ENCODE assay signal across 19 cellular contexts in genomic region chr1:204979891-204980649, GRCh38.
DNase-seq lines count a peak whose midpoint lies in the region; ATAC-seq, FAIRE-seq and TF ChIP-seq lines count a peak whose summit lies in the region.
"Had no signal": no experiment of that assay in that cellular context is flagged by ENCODE, and none has a peak within 500 bp of the region (broad histone marks: within the 10 kb centered on the region; RNA-seq: fewer than 3 reads in every experiment).

No MANE protein-coding gene starts in this region.

- no peaks in the 10 kb centered on the region for H3K36me3 ChIP-seq in A673 (ENCODE audit: insufficient read depth, low read length, poor library complexity, severe bottlenecking)
- no peaks in the 10 kb centered on the region for H3K36me3 ChIP-seq in Loucy (ENCODE audit: insufficient read depth, low read length)
- H3K36me3 ChIP-seq in astrocyte (ENCODE audit: insufficient read depth, low read length): no peaks in the 10 kb centered on the region
- peaks cover 0 to 23% (median 0%) of the 10 kb centered on the region in 6 donors for H3K36me3 ChIP-seq in spleen
- H3K36me3 ChIP-seq: HAP-1 had no signal

- H4K20me1 ChIP-seq in Loucy (ENCODE audit: insufficient read depth, low read length, poor library complexity, severe bottlenecking): no peaks in the 10 kb centered on the region
- H4K20me1 ChIP-seq in astrocyte (ENCODE audit: insufficient read depth, low read length): no peaks in the 10 kb centered on the region

- H3K27me3 Mint-ChIP-seq in astrocyte (ENCODE audit: low read depth, unreplicated experiment): peaks cover 26% of the 10 kb centered on the region

- BruUV-seq in A673 (replicated peaks; lab: Mats Ljungman, UMichigan): no TSS peak

- no peaks in the 10 kb centered on the region for H3K27me3 ChIP-seq in A673 (replicated peaks; ENCODE audit: insufficient read depth, low read depth, low read length, poor library complexity)
- no peaks in the 10 kb centered on the region for H3K27me3 ChIP-seq in Loucy (ENCODE audit: insufficient read depth, low read length, poor library complexity, severe bottlenecking)
- H3K27me3 ChIP-seq in astrocyte (ENCODE audit: insufficient read depth, low read length): no peaks in the 10 kb centered on the region
- peaks cover 0 to 32% (median 0%) of the 10 kb centered on the region in 7 donors for H3K27me3 ChIP-seq in spleen (replicated peaks in 1 of 7)
- H3K27me3 ChIP-seq: BE2C had no signal

- H3K4me3 ChIP-seq in A673 (ENCODE audit: low read depth, low read length, poor library complexity, severe bottlenecking) (no peak overlapping the region), Loucy (ENCODE audit: low read length, poor library complexity, severe bottlenecking) (no peak overlapping the region), astrocyte (ENCODE audit: insufficient read depth, low read depth, low read length) (no peak overlapping the region), spleen (no peak overlapping the region)
- H3K4me3 ChIP-seq: GM23248, HAP-1 had no signal

- H3K36me3 Mint-ChIP-seq in astrocyte (ENCODE audit: low read depth, unreplicated experiment): peaks cover 19% of the 10 kb centered on the region
- H3K36me3 Mint-ChIP-seq: CD4-positive, CD25-positive, alpha-beta regulatory T cell; CD8-positive, alpha-beta memory T cell had no signal

- H3F3A ChIP-seq in Loucy (ENCODE audit: low read depth): no peaks in the 10 kb centered on the region; the same call in 1 of the 2 replicates

- TF ChIP-seq POLR2A in spleen (IDR thresholded peaks at IDR 0.05): no peak

- H3K27ac ChIP-seq in A673 (ENCODE audit: low read depth, low read length, poor library complexity, severe bottlenecking) (no peak overlapping the region), astrocyte (ENCODE audit: low read depth, low read length) (no peak overlapping the region), spleen (peak overlapping the region in 1 of 8 donors; percentile 8)
- H3K27ac ChIP-seq: GM23248 had no signal

- ATAC-seq in GM21423 (IDR thresholded peaks at IDR 0.05; ENCODE audit: unreplicated experiment): no peak

- H3K9me3 Mint-ChIP-seq in astrocyte (ENCODE audit: unreplicated experiment): no peaks in the 10 kb centered on the region
- H3K9me3 Mint-ChIP-seq: CD4-positive, CD25-positive, alpha-beta regulatory T cell; CD8-positive, alpha-beta memory T cell had no signal

- peaks cover 6% of the 10 kb centered on the region for H3K4me1 Mint-ChIP-seq in astrocyte (ENCODE audit: low read depth, unreplicated experiment)
- H3K4me1 Mint-ChIP-seq: CD4-positive, CD25-positive, alpha-beta regulatory T cell; CD8-positive, alpha-beta memory T cell had no signal

- WGBS in spleen, 5 donors: 84 to 93% (median 90%) methylated on average over 10 of the region's 10 CpGs

- H3K79me2 ChIP-seq in Loucy (ENCODE audit: insufficient read depth, low read length) (peaks cover 15% of the 10 kb centered on the region), astrocyte (ENCODE audit: insufficient read depth, low read length) (no peaks in the 10 kb centered on the region)

- no peak for TF ChIP-seq CTCF in A673 (conservative IDR thresholded peaks at IDR 0.05; ENCODE audit: low read depth, low read length)
- no peak for TF ChIP-seq CTCF in Loucy (conservative IDR thresholded peaks at IDR 0.05; ENCODE audit: low read length)
- no peak for TF ChIP-seq CTCF in astrocyte (IDR thresholded peaks at IDR 0.05; ENCODE audit: insufficient read depth, low read depth, low read length)
- TF ChIP-seq CTCF in spleen (IDR thresholded peaks at IDR 0.05 in 8 of 11, conservative IDR thresholded peaks at IDR 0.05 in 3 of 11): no peak

- intact Hi-C loops in A673 (cut with micrococcal nuclease; ENCODE audit: unreplicated experiment): no loop called here
- intact Hi-C loops in spleen (cut with DNase I; ENCODE audit: low total_unique reads): loop anchor here (5.0 kb wide), 1 partner anchor 277 kb away; no protein-coding TSS in a partner anchor

- H2AFZ ChIP-seq in Loucy (ENCODE audit: low read length) (no peak overlapping the region), astrocyte (ENCODE audit: low read depth, low read length) (no peak overlapping the region)
- H2AFZ ChIP-seq: GM23248 had no signal

- H3K27ac Mint-ChIP-seq in astrocyte (ENCODE audit: unreplicated experiment): peak overlapping the region; percentile 55
- H3K27ac Mint-ChIP-seq: CD8-positive, alpha-beta memory T cell had no signal

- POLR2A ChIA-PET in A673 (lab: Charles Lee; ENCODE audit: low non-redundant PET): no interaction called here

- H3K9me3 ChIP-seq in A673 (ENCODE audit: low read depth, low read length, poor library complexity, severe bottlenecking) (no peaks in the 10 kb centered on the region), Loucy (ENCODE audit: insufficient read depth, low read depth, low read length) (no peaks in the 10 kb centered on the region), astrocyte (ENCODE audit: insufficient read depth, low read depth, low read length) (no peaks in the 10 kb centered on the region), spleen (no peaks in the 10 kb centered on the region)
- H3K9me3 ChIP-seq: BE2C, HAP-1 had no signal

- H3K9ac ChIP-seq in Loucy (ENCODE audit: low read depth, low read length, poor library complexity, severe bottlenecking): peak overlapping the region; percentile 89
- H3K9ac ChIP-seq in astrocyte (ENCODE audit: low read length): no peak overlapping the region
- H3K9ac ChIP-seq: GM23248 had no signal

- H3K4me2 ChIP-seq in Loucy (ENCODE audit: low read depth, low read length, poor library complexity, severe bottlenecking): peak overlapping the region; percentile 75
- H3K4me2 ChIP-seq in astrocyte (ENCODE audit: low read length): no peak overlapping the region

- CTCF ChIA-PET in A673 (lab: Charles Lee): interaction anchor here (0.7 kb wide), 1 partner anchor 9 kb away, joined by 3 read pairs; no protein-coding TSS in a partner anchor

- no peak overlapping the region for H3K4me3 Mint-ChIP-seq in astrocyte (ENCODE audit: unreplicated experiment)
- H3K4me3 Mint-ChIP-seq: CD4-positive, CD25-positive, alpha-beta regulatory T cell; CD8-positive, alpha-beta memory T cell had no signal

- FAIRE-seq in astrocyte (lab: Jason Lieb, UNC): no peak
- FAIRE-seq in frontal cortex (lab: Jason Lieb, UNC): no peak
- FAIRE-seq: G401.6, GM12891, GM19239 had no signal

- no peaks in the 10 kb centered on the region for H3K4me1 ChIP-seq in A673 (ENCODE audit: insufficient read depth, low read length, poor library complexity, severe bottlenecking)
- peaks cover 64% of the 10 kb centered on the region for H3K4me1 ChIP-seq in Loucy (ENCODE audit: insufficient read depth, low read length, poor library complexity, severe bottlenecking)
- no peaks in the 10 kb centered on the region for H3K4me1 ChIP-seq in astrocyte (ENCODE audit: insufficient read depth, low read length)
- H3K4me1 ChIP-seq in spleen: peaks cover 0 to 36% (median 12%) of the 10 kb centered on the region in 6 donors
- H3K4me1 ChIP-seq: BE2C, HAP-1 had no signal

- peak; percentile 11 for DNase-seq in A673 (ENCODE audit: low spot score)
- DNase-seq in astrocyte (ENCODE audit: low read depth): no peak
- peak; percentile 29 for DNase-seq in spleen
- no peak for DNase-seq in frontal cortex (ENCODE audit: low spot score in 2 of 2)
- no peak for DNase-seq in NCI-H1436 (lab: John Stamatoyannopoulos, UW)
- no peak for DNase-seq in NCI-H2029 treated with DMSO at 0.1 percent for 48 hours (lab: John Stamatoyannopoulos, UW)
- DNase-seq: ACHN; BE2C; C1 segment of cervical spinal cord; CD4-positive, CD25-positive, alpha-beta regulatory T cell; CD8-positive, alpha-beta memory T cell; COR-L47; GM23248 had no signal

- H3K9me2 ChIP-seq in Loucy (replicated peaks; ENCODE audit: low read depth, low read length): no peaks in the 10 kb centered on the region

Comparison
In these comparisons a context has a peak if more than half of its experiments do, and no peak if none do; other contexts are left out.
1. DNase-seq: peak in A673 (single experiment) and spleen (single experiment); none in astrocyte (single experiment), frontal cortex (0 of 2), NCI-H1436 (single experiment) and NCI-H2029 treated with DMSO at 0.1 percent for 48 hours (single experiment).